Comparison of ENCODE assay signal across 15 cellular contexts in genomic region chr11:111455291-111456085, GRCh38. TPM values are rescaled to one million over a fixed set of nuclear protein-coding genes. Genes with fewer than 3 reads are reported as not detected.
DNase-seq lines count a peak whose midpoint lies in the region; ATAC-seq, FAIRE-seq and TF ChIP-seq lines count a peak whose summit lies in the region.
"Had no signal": no experiment of that assay in that cellular context is flagged by ENCODE, and none has a peak within 500 bp of the region (broad histone marks: within the 10 kb centered on the region; RNA-seq: fewer than 3 reads in every experiment).

No MANE protein-coding gene starts in this region.

- peak overlapping the region; percentile 34 for H3K56ac ChIP-seq in mesendoderm (ENCODE audit: low read length)

- H3K9me3 Mint-ChIP-seq in astrocyte (ENCODE audit: unreplicated experiment): no peaks in the 10 kb centered on the region
- H3K9me3 Mint-ChIP-seq: activated naive CD4-positive, alpha-beta T cell treated with anti-CD3 and anti-CD28 coated beads, Interleukin-2, amount 50 U/mL, for 72 hours had no signal

- H2BK15ac ChIP-seq in mesendoderm (replicated peaks; ENCODE audit: low read depth): no peak overlapping the region

- WGBS in mesendoderm (ENCODE audit: extremely low coverage, insufficient coverage, low lambda C conversion rate): no CpG with 5 or more reads among the region's 21 CpGs

- H2AK5ac ChIP-seq in mesendoderm (ENCODE audit: low read length): no peak overlapping the region

- ATAC-seq in GM21619 (IDR thresholded peaks at IDR 0.05; ENCODE audit: unreplicated experiment): no peak

- H3K18ac ChIP-seq in mesendoderm (ENCODE audit: low read length): no peak overlapping the region

- peaks cover 5% of the 10 kb centered on the region for H3K36me3 Mint-ChIP-seq in astrocyte (ENCODE audit: low read depth, unreplicated experiment)
- H3K36me3 Mint-ChIP-seq: activated naive CD4-positive, alpha-beta T cell treated with anti-CD3 and anti-CD28 coated beads, Interleukin-2, amount 50 U/mL, for 72 hours had no signal

- no peak overlapping the region for H3K27ac Mint-ChIP-seq in astrocyte (ENCODE audit: unreplicated experiment)
- H3K27ac Mint-ChIP-seq: activated naive CD4-positive, alpha-beta T cell treated with anti-CD3 and anti-CD28 coated beads, Interleukin-2, amount 50 U/mL, for 72 hours had no signal

- intact Hi-C loops in uterus (cut with DNase I; ENCODE audit: low total_unique reads): no loop called here

- H3K27me3 ChIP-seq in HUES6 (ENCODE audit: control insufficient read depth, insufficient read depth, low read length) (peaks cover 15% of the 10 kb centered on the region; the same call in 1 of the 2 replicates), astrocyte (ENCODE audit: insufficient read depth, low read length) (no peaks in the 10 kb centered on the region), mesendoderm (ENCODE audit: insufficient read depth, low read length, poor library complexity) (no peaks in the 10 kb centered on the region), uterus (no peaks in the 10 kb centered on the region)

- H3K4me1 ChIP-seq in HUES6 (ENCODE audit: control insufficient read depth, insufficient read depth, low read length): peaks cover 7% of the 10 kb centered on the region
- H3K4me1 ChIP-seq in astrocyte (ENCODE audit: insufficient read depth, low read length): peaks cover 6% of the 10 kb centered on the region
- no peaks in the 10 kb centered on the region for H3K4me1 ChIP-seq in mesendoderm (ENCODE audit: control insufficient read depth, low read depth, low read length)
- H3K4me1 ChIP-seq in uterus: no peaks in the 10 kb centered on the region
- H3K4me1 ChIP-seq: left lung, prostate gland had no signal

- H3K4me3 ChIP-seq in HUES6 (ENCODE audit: low read depth, low read length) (peak overlapping the region; percentile 63), astrocyte (ENCODE audit: insufficient read depth, low read depth, low read length) (no peak overlapping the region), mesendoderm (ENCODE audit: low read length) (no peak overlapping the region), uterus (no peak overlapping the region)
- H3K4me3 ChIP-seq: left lung, prostate gland had no signal

- H4K8ac ChIP-seq in mesendoderm (ENCODE audit: low read depth, low read length): no peak overlapping the region

- no peak for FAIRE-seq in astrocyte (lab: Jason Lieb, UNC)

- H3K9ac ChIP-seq in HUES6 (ENCODE audit: low read length) (no peak overlapping the region), astrocyte (ENCODE audit: low read length) (peak overlapping the region; percentile 21), mesendoderm (ENCODE audit: low read length) (peak overlapping the region; percentile 68)

- no peaks in the 10 kb centered on the region for H4K20me1 ChIP-seq in astrocyte (ENCODE audit: insufficient read depth, low read length)

- no peaks in the 10 kb centered on the region for H3K9me3 ChIP-seq in HUES6 (ENCODE audit: control insufficient read depth, insufficient read depth, low read depth, low read length)
- H3K9me3 ChIP-seq in astrocyte (ENCODE audit: insufficient read depth, low read depth, low read length): no peaks in the 10 kb centered on the region
- H3K9me3 ChIP-seq in uterus: no peaks in the 10 kb centered on the region
- H3K9me3 ChIP-seq: left lung, prostate gland had no signal

- H3K79me2 ChIP-seq in astrocyte (ENCODE audit: insufficient read depth, low read length) (no peaks in the 10 kb centered on the region), mesendoderm (ENCODE audit: control insufficient read depth, insufficient read depth, low read length) (no peaks in the 10 kb centered on the region)

- in situ Hi-C loops in G401 (cut with HindIII; ENCODE audit: low sequenced_read_pairs): no loop called here

- no peak overlapping the region for H2BK5ac ChIP-seq in mesendoderm (ENCODE audit: low read length)

- DNase-seq in G401 (ENCODE audit: low spot score): peak; percentile 90
- DNase-seq in astrocyte (ENCODE audit: low read depth): no peak
- DNase-seq in mesendoderm: no peak
- DNase-seq in uterus: no peak
- DNase-seq in NCI-H226: no peak
- no peak for DNase-seq in NCI-H2081 treated with DMSO at 0.1 percent for 48 hours (lab: John Stamatoyannopoulos, UW)
- DNase-seq: activated CD4-positive, alpha-beta T cell treated with anti-CD3 and anti-CD28 coated beads for 1 hour; left lung; NCI-H748 treated with DMSO at 0.1 percent for 48 hours had no signal

- H3K27ac ChIP-seq in HUES6 (ENCODE audit: low read depth, low read length) (no peak overlapping the region), astrocyte (ENCODE audit: low read depth, low read length) (no peak overlapping the region), mesendoderm (ENCODE audit: low read depth, low read length) (no peak overlapping the region), uterus (no peak overlapping the region)
- H3K27ac ChIP-seq: left lung, prostate gland had no signal

- no peak overlapping the region for H3K4me3 Mint-ChIP-seq in astrocyte (ENCODE audit: unreplicated experiment)

- no peak for TF ChIP-seq POLR2A in uterus (IDR thresholded peaks at IDR 0.05)

- H3K4me2 ChIP-seq in astrocyte (ENCODE audit: low read length) (peak overlapping the region; percentile 28), mesendoderm (ENCODE audit: low read length) (peak overlapping the region; percentile 88)

- H3K23ac ChIP-seq in mesendoderm (ENCODE audit: low read length): peak overlapping the region; percentile 45

- H3K79me1 ChIP-seq in mesendoderm (ENCODE audit: low read length): no peaks in the 10 kb centered on the region

- H2BK120ac ChIP-seq in mesendoderm (ENCODE audit: low read depth, low read length): no peak overlapping the region

- H3K4ac ChIP-seq in mesendoderm (ENCODE audit: low read depth, low read length): no peak overlapping the region

- H3K4me1 Mint-ChIP-seq in astrocyte (ENCODE audit: low read depth, unreplicated experiment): peaks cover 7% of the 10 kb centered on the region

- peak overlapping the region; percentile 76 for H2AFZ ChIP-seq in astrocyte (ENCODE audit: low read depth, low read length)

- no peak for TF ChIP-seq CTCF in astrocyte (IDR thresholded peaks at IDR 0.05; ENCODE audit: insufficient read depth, low read depth, low read length)
- TF ChIP-seq CTCF in uterus (IDR thresholded peaks at IDR 0.05): no peak

- H3K36me3 ChIP-seq in HUES6 (ENCODE audit: control insufficient read depth, insufficient read depth, low read length) (no peaks in the 10 kb centered on the region), astrocyte (ENCODE audit: insufficient read depth, low read length) (no peaks in the 10 kb centered on the region), mesendoderm (ENCODE audit: control insufficient read depth, insufficient read depth, low read length) (no peaks in the 10 kb centered on the region), uterus (no peaks in the 10 kb centered on the region)
- H3K36me3 ChIP-seq: left lung, prostate gland had no signal

- peaks cover 37% of the 10 kb centered on the region for H3K27me3 Mint-ChIP-seq in astrocyte (ENCODE audit: low read depth, unreplicated experiment)

- H4K5ac ChIP-seq in mesendoderm (ENCODE audit: low read length): no peak overlapping the region

RNA-seq across cellular contexts. Expression of gene BTG4, which starts 56.7 kb away (rescaled TPM):
- 1.4 and 8.1 TPM in 2 replicates for total RNA-seq in G401 (2014; rRNA removed; shearing (Covaris generic))
- total RNA-seq in astrocyte: 0.50 and 0.55 TPM in 2 replicates
- 0.11 TPM for polyA plus RNA-seq in mesendoderm (2013, experiment 1 of 2)
- polyA plus RNA-seq in mesendoderm (2013, experiment 2 of 2): 0.06 TPM
- not detected for total RNA-seq in uterus
- total RNA-seq: left lung, MCF 10A, myocyte had no signal

RNA-seq across cellular contexts. Expression of gene HOATZ, which starts 59.1 kb away (rescaled TPM):
- total RNA-seq in G401 (2014; rRNA removed; shearing (Covaris generic)): 6.8 and 10.7 TPM in 2 replicates
- 0.43 TPM in 2 replicates for total RNA-seq in astrocyte
- 0.34 TPM for polyA plus RNA-seq in mesendoderm (2013, experiment 1 of 2)
- polyA plus RNA-seq in mesendoderm (2013, experiment 2 of 2): 0.11 TPM
- 1 to 10 TPM in 2 of 4 donors, under 1 TPM in 1, not detected in 1; 0.88 to 2.7 (median 2.6) TPM for total RNA-seq in uterus
- total RNA-seq: activated naive CD4-positive, alpha-beta T cell treated with anti-CD3 and anti-CD28 coated beads, Interleukin-2, amount 50 U/mL, for 72 hours; MCF 10A; myocyte had no signal
